Comparison of ENCODE assay signal across 10 cellular contexts in genomic region chr20:33423141-33423834, GRCh38. TPM values are rescaled to one million over a fixed set of nuclear protein-coding genes. Genes with fewer than 3 reads are reported as not detected.
A peak's percentile ranks its signal among the peaks of the same experiment; 100 is the strongest.
DNase-seq lines count a peak whose midpoint lies in the region; ATAC-seq, FAIRE-seq and TF ChIP-seq lines count a peak whose summit lies in the region.
"Had no signal": no experiment of that assay in that cellular context is flagged by ENCODE, and none has a peak within 500 bp of the region (broad histone marks: within the 10 kb centered on the region; RNA-seq: fewer than 3 reads in every experiment).

No MANE protein-coding gene starts in this region.

- ATAC-seq in HG02970 (IDR thresholded peaks at IDR 0.05; ENCODE audit: low FRiP score, unreplicated experiment) (no peak), GM21528 (IDR thresholded peaks at IDR 0.05; ENCODE audit: low FRiP score, unreplicated experiment) (no peak)

- no peaks in the 10 kb centered on the region for H3K27me3 ChIP-seq in H7 (ENCODE audit: control insufficient read depth, insufficient read depth, low read length)

- no peak overlapping the region for H3K4me3 ChIP-seq in AG10803 (ENCODE audit: low read length)
- H3K4me3 ChIP-seq in H7 (ENCODE audit: insufficient read depth, low read depth, low read length) = no peak overlapping the region

- no peaks in the 10 kb centered on the region for H3K36me3 ChIP-seq in H7 (replicated peaks; ENCODE audit: control insufficient read depth, insufficient read depth, low read length)

- DNase-seq in AG10803 (ENCODE audit: low read depth) (peak; percentile 90), RCC 7860 (ENCODE audit: low spot score) (peak; percentile 65), fibroblast of peridontal ligament (ENCODE audit: extremely low read depth) (peak; percentile 90), posterior vena cava (ENCODE audit: low spot score) (peak; percentile 95), H7 (no peak)
- no peak for DNase-seq in stimulated activated CD4-positive, alpha-beta T cell treated with anti-CD3 and anti-CD28 coated beads, Interleukin-4, amount 100 ng/mL, for 24 hours
- DNase-seq: activated effector memory CD4-positive, alpha-beta T cell treated with Interleukin-2 at 50 U/mL for 16 hours; COR-L47 had no signal

- no peak for TF ChIP-seq CTCF in AG10803 (conservative IDR thresholded peaks at IDR 0.05; ENCODE audit: low read length)

- no peak for FAIRE-seq in RCC 7860 (lab: Jason Lieb, UNC)

- intact Hi-C loops in posterior vena cava (cut with DNase I) = no loop called here

RNA-seq across cellular contexts. Expression of gene SNTA1, which starts 20.3 kb away (rescaled TPM):
- 10 to 100 TPM; 40.1 to 44.7 TPM for total RNA-seq in posterior vena cava
- 3.8 and 6.0 TPM in 2 replicates for total RNA-seq in H7 (2014; rRNA removed; shearing (Covaris generic))

RNA-seq across cellular contexts. Expression of gene CDK5RAP1, which starts 22.0 kb away (rescaled TPM):
- total RNA-seq in posterior vena cava = 10 to 100 TPM; 15.9 to 19.8 TPM
- total RNA-seq in H7 (2014; rRNA removed; shearing (Covaris generic)) = 49.9 and 57.2 TPM in 2 replicates

Comparison
In these comparisons a context has a peak if more than half of its experiments do, and no peak if none do; other contexts are left out.
1. DNase-seq: peak in AG10803 (single experiment), RCC 7860 (single experiment), fibroblast of peridontal ligament (single experiment) and posterior vena cava (single experiment); none in H7 (single experiment) and stimulated activated CD4-positive, alpha-beta T cell treated with anti-CD3 and anti-CD28 coated beads, Interleukin-4, amount 100 ng/mL, for 24 hours (single experiment).